8 cellular contexts compared by ENCODE assay signal in genomic region chr1:227786673-227787512, GRCh38. TPM values are rescaled to one million over a fixed set of nuclear protein-coding genes. Genes with fewer than 3 reads are reported as not detected.
A peak's percentile ranks its signal among the peaks of the same experiment; 100 is the strongest.
DNase-seq lines count a peak whose midpoint lies in the region; ATAC-seq and TF ChIP-seq lines count a peak whose summit lies in the region.

No MANE protein-coding gene starts in this region.

- ATAC-seq in activated naive CD4-positive, alpha-beta T cell treated with anti-CD3 and anti-CD28 coated beads, Interleukin-2, amount 50 U/mL, for 72 hours = no peak
- ATAC-seq in gastroesophageal sphincter (no peak), HG03565 (IDR thresholded peaks at IDR 0.05; ENCODE audit: unreplicated experiment) (no peak), GM18520 (IDR thresholded peaks at IDR 0.05; ENCODE audit: unreplicated experiment) (no peak)

- peaks cover 19% of the 10 kb centered on the region for H3K4me1 Mint-ChIP-seq in activated naive CD4-positive, alpha-beta T cell treated with anti-CD3 and anti-CD28 coated beads for 36 hours (ENCODE audit: low read depth)
- peaks cover 5% of the 10 kb centered on the region for H3K4me1 Mint-ChIP-seq in progenitor cell of endocrine pancreas (ENCODE audit: low read depth)

- H3K27ac ChIP-seq in WERI-Rb-1 (no peak overlapping the region), gastroesophageal sphincter (peak overlapping the region; percentile 57 to 90 (median 89))

- no peak for TF ChIP-seq POLR2A in gastroesophageal sphincter (IDR thresholded peaks at IDR 0.05)

- peaks cover 4 to 31% (median 18%) of the 10 kb centered on the region in 3 donors for H3K4me1 ChIP-seq in gastroesophageal sphincter

- H3K36me3 Mint-ChIP-seq in activated naive CD4-positive, alpha-beta T cell treated with anti-CD3 and anti-CD28 coated beads for 36 hours (ENCODE audit: low read depth) = peaks cover 5% of the 10 kb centered on the region
- no peaks in the 10 kb centered on the region for H3K36me3 Mint-ChIP-seq in activated naive CD4-positive, alpha-beta T cell treated with anti-CD3 and anti-CD28 coated beads, Interleukin-2, amount 50 U/mL, for 72 hours
- peaks cover 4% of the 10 kb centered on the region for H3K36me3 Mint-ChIP-seq in progenitor cell of endocrine pancreas (ENCODE audit: insufficient read depth)

- no peaks in the 10 kb centered on the region for H3K9me3 ChIP-seq in WERI-Rb-1 (ENCODE audit: severe bottlenecking)
- no peaks in the 10 kb centered on the region for H3K9me3 ChIP-seq in gastroesophageal sphincter

- 0 to 6% methylated on average over 5 to 14 of the region's 45 CpGs for WGBS in gastroesophageal sphincter (ENCODE audit: low coverage in 1 of 2), 2 donors

- TF ChIP-seq CTCF in WERI-Rb-1 (IDR thresholded peaks at IDR 0.05; ENCODE audit: low read depth, low read length) = no peak
- no peak for TF ChIP-seq CTCF in gastroesophageal sphincter (IDR thresholded peaks at IDR 0.05)
- TF ChIP-seq CTCF in progenitor cell of endocrine pancreas (IDR thresholded peaks at IDR 0.05; ENCODE audit: unreplicated experiment) = no peak

- H3K36me3 ChIP-seq in WERI-Rb-1 = no peaks in the 10 kb centered on the region
- peaks cover 0 to 6% of the 10 kb centered on the region in 2 donors for H3K36me3 ChIP-seq in gastroesophageal sphincter

- peaks cover 2% of the 10 kb centered on the region for H3K27me3 Mint-ChIP-seq in activated naive CD4-positive, alpha-beta T cell treated with anti-CD3 and anti-CD28 coated beads for 36 hours (ENCODE audit: low read depth)
- H3K27me3 Mint-ChIP-seq in progenitor cell of endocrine pancreas = peaks cover 57% of the 10 kb centered on the region

- DNase-seq in activated naive CD4-positive, alpha-beta T cell treated with anti-CD3 and anti-CD28 coated beads for 36 hours = no peak
- no peak for DNase-seq in activated naive CD4-positive, alpha-beta T cell treated with anti-CD3 and anti-CD28 coated beads, Interleukin-2, amount 50 U/mL, for 72 hours (ENCODE audit: low spot score in 2 of 2)
- DNase-seq in WERI-Rb-1 (no peak), progenitor cell of endocrine pancreas (ENCODE audit: low spot score, unreplicated experiment) (no peak), NCI-H69 (lab: John Stamatoyannopoulos, UW) (no peak)

- CTCF ChIA-PET in activated naive CD4-positive, alpha-beta T cell treated with anti-CD3 and anti-CD28 coated beads for 36 hours (lab: Charles Lee) = no interaction called here

- no peak overlapping the region for H3K27ac Mint-ChIP-seq in activated naive CD4-positive, alpha-beta T cell treated with anti-CD3 and anti-CD28 coated beads for 36 hours
- H3K27ac Mint-ChIP-seq in activated naive CD4-positive, alpha-beta T cell treated with anti-CD3 and anti-CD28 coated beads, Interleukin-2, amount 50 U/mL, for 72 hours = peak overlapping the region in 1 of 2 donors; percentile 55
- H3K27ac Mint-ChIP-seq in progenitor cell of endocrine pancreas = peak overlapping the region; percentile 45

- no peak for TF ChIP-seq EP300 in gastroesophageal sphincter (IDR thresholded peaks at IDR 0.05)

- intact Hi-C loops in activated naive CD4-positive, alpha-beta T cell treated with anti-CD3 and anti-CD28 coated beads for 36 hours (cut with micrococcal nuclease) = loop anchor here (5.0 kb wide), 1 partner anchor 100 kb away; no protein-coding TSS in a partner anchor

- no peaks in the 10 kb centered on the region for H3K9me3 Mint-ChIP-seq in activated naive CD4-positive, alpha-beta T cell treated with anti-CD3 and anti-CD28 coated beads for 36 hours
- H3K9me3 Mint-ChIP-seq in activated naive CD4-positive, alpha-beta T cell treated with anti-CD3 and anti-CD28 coated beads, Interleukin-2, amount 50 U/mL, for 72 hours = no peaks in the 10 kb centered on the region
- no peaks in the 10 kb centered on the region for H3K9me3 Mint-ChIP-seq in progenitor cell of endocrine pancreas (ENCODE audit: low read depth)

- H3K27me3 ChIP-seq in WERI-Rb-1 (ENCODE audit: insufficient read depth, low read depth, severe bottlenecking) (no peaks in the 10 kb centered on the region), gastroesophageal sphincter (no peaks in the 10 kb centered on the region)

- H3K4me3 Mint-ChIP-seq in activated naive CD4-positive, alpha-beta T cell treated with anti-CD3 and anti-CD28 coated beads for 36 hours = peak overlapping the region; percentile 73
- H3K4me3 Mint-ChIP-seq in progenitor cell of endocrine pancreas (ENCODE audit: low read depth) = peak overlapping the region; percentile 75

- H3K4me3 ChIP-seq in WERI-Rb-1 (ENCODE audit: low read depth, low read length) = peak overlapping the region; percentile 62
- peak overlapping the region; percentile 61 to 75 for H3K4me3 ChIP-seq in gastroesophageal sphincter

RNA-seq across cellular contexts. Expression of gene PRSS38, which starts 28.6 kb away (rescaled TPM):
- total RNA-seq in activated naive CD4-positive, alpha-beta T cell treated with anti-CD3 and anti-CD28 coated beads for 36 hours = not detected
- total RNA-seq in activated naive CD4-positive, alpha-beta T cell treated with anti-CD3 and anti-CD28 coated beads, Interleukin-2, amount 50 U/mL, for 72 hours = not detected
- total RNA-seq in gastroesophageal sphincter (not detected), progenitor cell of endocrine pancreas (not detected in 2 replicates)

RNA-seq across cellular contexts. Expression of gene SNAP47, which starts 51.7 kb away (rescaled TPM):
- 10 to 100 TPM; 18.7 to 23.0 TPM for total RNA-seq in activated naive CD4-positive, alpha-beta T cell treated with anti-CD3 and anti-CD28 coated beads for 36 hours
- total RNA-seq in activated naive CD4-positive, alpha-beta T cell treated with anti-CD3 and anti-CD28 coated beads, Interleukin-2, amount 50 U/mL, for 72 hours = 10 to 100 TPM; 33.8 to 35.8 TPM
- total RNA-seq in gastroesophageal sphincter (10 to 100 TPM; 27.1 to 47.0 (median 35.6) TPM), progenitor cell of endocrine pancreas (38.8 and 39.6 TPM in 2 replicates)

RNA-seq across cellular contexts. Expression of gene JMJD4, which starts 51.8 kb away (rescaled TPM):
- total RNA-seq in activated naive CD4-positive, alpha-beta T cell treated with anti-CD3 and anti-CD28 coated beads for 36 hours = 10 to 100 TPM; 11.3 to 11.7 TPM
- total RNA-seq in activated naive CD4-positive, alpha-beta T cell treated with anti-CD3 and anti-CD28 coated beads, Interleukin-2, amount 50 U/mL, for 72 hours = 10 to 100 TPM in 1 of 2 donors, 1 to 10 TPM in 1; 7.2 to 14.8 TPM
- 10 to 100 TPM; 13.8 to 19.5 (median 17.0) TPM for total RNA-seq in gastroesophageal sphincter
- total RNA-seq in progenitor cell of endocrine pancreas = 20.7 and 26.4 TPM in 2 replicates
